Comparison of ENCODE assay signal across 10 cellular contexts in genomic region chr17:27807567-27808470, GRCh38. TPM values are rescaled to one million over a fixed set of nuclear protein-coding genes. Genes with fewer than 3 reads are reported as not detected.
DNase-seq lines count a peak whose midpoint lies in the region; ATAC-seq and TF ChIP-seq lines count a peak whose summit lies in the region.
"Had no signal": no experiment of that assay in that cellular context is flagged by ENCODE, and none has a peak within 500 bp of the region (broad histone marks: within the 10 kb centered on the region; RNA-seq: fewer than 3 reads in every experiment).

No MANE protein-coding gene starts in this region.

- no peak overlapping the region for H2BK120ac ChIP-seq in IMR-90 (ENCODE audit: low read depth, low read length)

- no peak for ATAC-seq in IMR-90 (ENCODE audit: low read depth)
- ATAC-seq in left cardiac atrium: peak; percentile 56 to 65

- H4K20me1 ChIP-seq in IMR-90 (ENCODE audit: insufficient read depth, low read length): no peaks in the 10 kb centered on the region

- POLR2A ChIA-PET in IMR-90 (lab: Charles Lee; ENCODE audit: unreplicated experiment): no interaction called here

- H3K4ac ChIP-seq in IMR-90 (ENCODE audit: low read depth, low read length): no peak overlapping the region

- H3K56ac ChIP-seq in IMR-90 (ENCODE audit: extremely low read depth, insufficient read depth, low read length): no peak overlapping the region

- peak overlapping the region; percentile 73 for H2AFZ ChIP-seq in IMR-90 (replicated peaks; ENCODE audit: low read length, poor library complexity)

- H3K79me1 ChIP-seq in IMR-90 (ENCODE audit: low read depth in 1 of 2, low read length in 2 of 2): no peaks in the 10 kb centered on the region

- no peak overlapping the region for H3K14ac ChIP-seq in IMR-90 (replicated peaks; ENCODE audit: low read depth, low read length)

- dilution Hi-C loops in IMR-90 (cut with HindIII; ENCODE audit: low sequenced_read_pairs, unreplicated experiment): no loop called here

- H4K8ac ChIP-seq in IMR-90 (ENCODE audit: low read depth in 2 of 2, low read length in 2 of 2): peak overlapping the region in 1 of 2 experiments; percentile 40; a peak in 2 of 4 replicates

- H3K4me2 ChIP-seq in IMR-90 (ENCODE audit: low read depth, low read length): peak overlapping the region; percentile 74

- BruUV-seq in IMR-90 (replicated peaks; lab: Mats Ljungman, UMichigan): no TSS peak

- no peak overlapping the region for H3K23ac ChIP-seq in IMR-90 (ENCODE audit: low read depth, low read length)

- peaks cover 5% of the 10 kb centered on the region for H3K4me1 ChIP-seq in IMR-90 (ENCODE audit: control insufficient read depth, insufficient read depth, low read length)

- WGBS in IMR-90 (ENCODE audit: extremely low coverage in 2 of 2, insufficient read length in 1 of 2), 2 experiments: 100% methylated on average over 3 of the region's 17 CpGs; no CpG with 5 or more reads in 1 of the 2 experiments

- H3K27me3 ChIP-seq in IMR-90 (ENCODE audit: control insufficient read depth, insufficient read depth, low read length): peaks cover 4% of the 10 kb centered on the region; the same call in 1 of the 2 replicates

- no peak overlapping the region for H2BK20ac ChIP-seq in IMR-90 (ENCODE audit: low read depth, low read length)

- no peak for TF ChIP-seq POLR2A in IMR-90 (IDR thresholded peaks at IDR 0.05; ENCODE audit: low read depth, low read length)

- H3K27ac ChIP-seq in IMR-90 (ENCODE audit: insufficient read depth, low read length): no peak overlapping the region
- H3K27ac ChIP-seq: thoracic aorta had no signal

- DNase-seq in DMS53 treated with DMSO at 0.1 percent for 48 hours (lab: John Stamatoyannopoulos, UW; ENCODE audit: unreplicated experiment): peak; percentile 92
- DNase-seq in GM20000 (ENCODE audit: low spot score): peak; percentile 76
- no peak for DNase-seq in IMR-90
- DNase-seq in activated CD4-positive, alpha-beta T cell treated with anti-CD3 and anti-CD28 coated beads, Interleukin-2, amount 50 U/mL, for 48 hours: peak; percentile 43 to 62
- no peak for DNase-seq in left cardiac atrium
- DNase-seq in stimulated activated CD8-positive, alpha-beta memory T cell treated with anti-CD3 and anti-CD28 coated beads, Interleukin-7, amount 100 ng/mL, for 4 hours (ENCODE audit: low read depth in 2 of 2): peak; percentile 29 to 48
- no peak for DNase-seq in NCI-H2171 (lab: John Stamatoyannopoulos, UW)
- DNase-seq in NK-92 treated with Interleukin-12 subunit alpha and Interleukin-12 subunit beta, amount 100 ng/mL, for 24 hours (lab: John Stamatoyannopoulos, UW): no peak

- CTCF ChIA-PET in IMR-90 (lab: Yijun Ruan, JAX): interaction anchor here (0.6 to 5.7 kb wide), 3 partner anchors 71 to 291 kb away, joined by 4 to 62 read pairs (median 4); no protein-coding TSS in a partner anchor

- H4K91ac ChIP-seq in IMR-90 (ENCODE audit: insufficient read depth, low read depth, low read length): no peak overlapping the region

- H3K4me3 ChIP-seq in IMR-90 (ENCODE audit: insufficient read depth, low read depth, low read length): no peak overlapping the region
- H3K4me3 ChIP-seq: thoracic aorta had no signal

- no peaks in the 10 kb centered on the region for H3K9me1 ChIP-seq in IMR-90 (ENCODE audit: insufficient read depth, low read length)

- H3K9ac ChIP-seq in IMR-90 (ENCODE audit: low read depth, low read length): no peak overlapping the region

- H2BK15ac ChIP-seq in IMR-90 (ENCODE audit: low read depth, low read length): no peak overlapping the region

- TF ChIP-seq RAD21 in IMR-90 (IDR thresholded peaks at IDR 0.05; ENCODE audit: low read length): no peak

- in situ Hi-C loops in IMR-90 (cut with MboI; ENCODE audit: low sequenced_read_pairs): loop anchor here (10.0 kb wide), 2 partner anchors 77 to 437 kb away; no protein-coding TSS in a partner anchor

- H2BK5ac ChIP-seq in IMR-90 (ENCODE audit: low read depth, low read length, poor library complexity, severe bottlenecking): no peak overlapping the region

- H4K5ac ChIP-seq in IMR-90 (ENCODE audit: low read depth, low read length): no peak overlapping the region

- H3K9me3 ChIP-seq in IMR-90 (ENCODE audit: control insufficient read depth, insufficient read depth, low read length): no peaks in the 10 kb centered on the region
- H3K9me3 ChIP-seq: thoracic aorta had no signal

- H2AK9ac ChIP-seq in IMR-90 (replicated peaks; ENCODE audit: low read depth, low read length, poor library complexity): no peak overlapping the region

- intact Hi-C loops in IMR-90 (cut with micrococcal nuclease): loop anchor here (10.0 kb wide), 2 partner anchors 337 to 517 kb away; no protein-coding TSS in a partner anchor
- intact Hi-C loops in left cardiac atrium (cut with DNase I): loop anchor here (5.0 to 10.0 kb wide), 3 partner anchors 69 to 444 kb away; no protein-coding TSS in a partner anchor

- TF ChIP-seq CTCF in GM20000 (IDR thresholded peaks at IDR 0.05; ENCODE audit: extremely low read depth, missing control alignments): no peak
- no peak for TF ChIP-seq CTCF in IMR-90 (conservative IDR thresholded peaks at IDR 0.05; ENCODE audit: low read depth, low read length)

- H2AK5ac ChIP-seq in IMR-90 (ENCODE audit: low read depth, low read length): no peak overlapping the region

- H3K36me3 ChIP-seq in IMR-90 (ENCODE audit: control insufficient read depth, insufficient read depth, low read length): no peaks in the 10 kb centered on the region
- H3K36me3 ChIP-seq: thoracic aorta had no signal

- no peak overlapping the region for H3K18ac ChIP-seq in IMR-90 (ENCODE audit: low read depth, low read length)

TF ChIP-seq in IMR-90, 13 proteins besides CTCF, POLR2A, EP300 and RAD21:
- TF ChIP-seq ELK1 (IDR thresholded peaks at IDR 0.05; ENCODE audit: borderline replicate concordance, low read depth, low read length) (no peak), MAFK (IDR thresholded peaks at IDR 0.05; ENCODE audit: low read depth, low read length) (no peak), CHD1 (IDR thresholded peaks at IDR 0.05; ENCODE audit: low read depth, low read length) (no peak), NFE2L2 (IDR thresholded peaks at IDR 0.05; ENCODE audit: low read depth, low read length) (no peak), RFX5 (IDR thresholded peaks at IDR 0.05; ENCODE audit: low read depth, low read length) (no peak), FOS (IDR thresholded peaks at IDR 0.05; ENCODE audit: low read depth, low read length) (no peak), MXI1 (IDR thresholded peaks at IDR 0.05; ENCODE audit: borderline replicate concordance, low read depth, low read length) (no peak)

RNA-seq across cellular contexts. Expression of gene NOS2, which starts 7.5 kb away (rescaled TPM):
- total RNA-seq in IMR-90 (2012; rRNA removed) (under 0.01 TPM in 1 of 2 replicates, not detected in the other), left cardiac atrium (under 1 TPM in 1 of 2 donors, not detected in 1; 0.05 TPM)
- 0.03 TPM in 1 of 2 replicates, not detected in the other for polyA plus RNA-seq in IMR-90 (2012; rRNA removed)
- polyA plus RNA-seq in IMR-90 (2012; cell fraction: cytosol; rRNA removed): 0.01 TPM in 1 of 2 replicates, not detected in the other
- polyA plus RNA-seq in IMR-90 (2012; cell fraction: nucleus; rRNA removed; ENCODE audit: low replicate concordance): 0.03 TPM in 1 of 2 replicates, not detected in the other
- total RNA-seq: endothelial cell of umbilical vein, thoracic aorta had no signal

Comparison
In these comparisons a context has a peak if more than half of its experiments do, and no peak if none do; other contexts are left out.
1. DNase-seq: peak in DMS53 treated with DMSO at 0.1 percent for 48 hours (single experiment), GM20000 (single experiment), activated CD4-positive, alpha-beta T cell treated with anti-CD3 and anti-CD28 coated beads, Interleukin-2, amount 50 U/mL, for 48 hours (2 of 2) and stimulated activated CD8-positive, alpha-beta memory T cell treated with anti-CD3 and anti-CD28 coated beads, Interleukin-7, amount 100 ng/mL, for 4 hours (2 of 2); none in IMR-90 (single experiment), left cardiac atrium (single experiment), NCI-H2171 (single experiment) and NK-92 treated with Interleukin-12 subunit alpha and Interleukin-12 subunit beta, amount 100 ng/mL, for 24 hours (single experiment).